Comparison of ENCODE assay signal across 15 cellular contexts in genomic region chrX:108268434-108269080, GRCh38.
DNase-seq lines count a peak whose midpoint lies in the region; ATAC-seq and TF ChIP-seq lines count a peak whose summit lies in the region.
"Had no signal": no experiment of that assay in that cellular context is flagged by ENCODE, and none has a peak within 500 bp of the region (broad histone marks: within the 10 kb centered on the region; RNA-seq: fewer than 3 reads in every experiment).

No MANE protein-coding gene starts in this region.

- no peaks in the 10 kb centered on the region for H3K9me3 Mint-ChIP-seq in MCF 10A (ENCODE audit: unreplicated experiment)

- no peak overlapping the region for H3K27ac ChIP-seq in breast epithelium
- no peak overlapping the region for H3K27ac ChIP-seq in adrenal gland
- H3K27ac ChIP-seq in foreskin keratinocyte = peak overlapping the region; percentile 77
- H3K27ac ChIP-seq in uterus = peak overlapping the region; percentile 66 to 74

- H3K27me3 Mint-ChIP-seq in MCF 10A (ENCODE audit: insufficient read depth, unreplicated experiment) = peaks cover 69% of the 10 kb centered on the region

- no TSS peak for BruUV-seq in MCF 10A (replicated peaks; lab: Mats Ljungman, UMichigan)

- DNase-seq in MCF 10A (ENCODE audit: unreplicated experiment) (peak; percentile 68), breast epithelium (ENCODE audit: low spot score in 2 of 2) (no peak), adrenal gland (peak in 5 of 7 donors; percentile 10 to 44 (median 20)), foreskin keratinocyte (peak in 1 of 2 donors; percentile 55), uterus (no peak), midbrain (lab: John Stamatoyannopoulos, UW) (no peak), GM20000 (ENCODE audit: low spot score) (no peak)
- no peak for DNase-seq in activated CD4-positive, alpha-beta T cell treated with anti-CD3 and anti-CD28 coated beads, Interleukin-2, amount 50 U/mL, for 1 hour
- DNase-seq: activated CD8-positive, alpha-beta T cell treated with anti-CD3 and anti-CD28 coated beads, Interleukin-2, amount 10 ng/mL, durations not matched to agents 7 days and 5 days; hippocampal formation; Karpas-422; left cardiac atrium; NCI-H146; NCI-H526; stimulated activated naive CD4-positive, alpha-beta T cell treated with Interleukin-2 at 50 U/mL for 16 hours had no signal

- no peaks in the 10 kb centered on the region for H3K4me1 ChIP-seq in breast epithelium
- no peaks in the 10 kb centered on the region for H3K4me1 ChIP-seq in adrenal gland (replicated peaks in 1 of 2)
- peaks cover 41% of the 10 kb centered on the region for H3K4me1 ChIP-seq in foreskin keratinocyte
- H3K4me1 ChIP-seq in uterus = no peaks in the 10 kb centered on the region

- no peak overlapping the region for H3K4me3 ChIP-seq in breast epithelium
- H3K4me3 ChIP-seq in adrenal gland = no peak overlapping the region
- H3K4me3 ChIP-seq in uterus = no peak overlapping the region

- no peaks in the 10 kb centered on the region for H3K9me3 ChIP-seq in breast epithelium
- no peaks in the 10 kb centered on the region for H3K9me3 ChIP-seq in adrenal gland (replicated peaks in 1 of 3)
- H3K9me3 ChIP-seq in uterus = no peaks in the 10 kb centered on the region

- intact Hi-C loops in MCF 10A (cut with micrococcal nuclease) = no loop called here
- intact Hi-C loops in breast epithelium (cut with DNase I; ENCODE audit: low total_unique reads) = no loop called here
- intact Hi-C loops in adrenal gland (cut with DNase I) = no loop called here
- intact Hi-C loops in uterus (cut with DNase I; ENCODE audit: low total_unique reads) = no loop called here

- POLR2A ChIA-PET in MCF 10A (lab: Yijun Ruan, JAX) = interaction anchor here (0.7 to 3.8 kb wide), 11 partner anchors 8 to 176 kb away, joined by 3 to 42 read pairs (median 4); partner anchors contain the start of genes COL4A5 and COL4A6

- H3K27me3 ChIP-seq in breast epithelium (peaks cover 0 to 50% of the 10 kb centered on the region in 2 donors), adrenal gland (no peaks in the 10 kb centered on the region), foreskin keratinocyte (no peaks in the 10 kb centered on the region), uterus (no peaks in the 10 kb centered on the region)

- TF ChIP-seq CTCF in MCF 10A (IDR thresholded peaks at IDR 0.05; ENCODE audit: unreplicated experiment) (no peak), breast epithelium (IDR thresholded peaks at IDR 0.05) (no peak), adrenal gland (IDR thresholded peaks at IDR 0.05) (no peak), foreskin keratinocyte (conservative IDR thresholded peaks at IDR 0.05) (no peak), uterus (IDR thresholded peaks at IDR 0.05) (no peak), GM20000 (IDR thresholded peaks at IDR 0.05; ENCODE audit: extremely low read depth, missing control alignments) (no peak)

- CTCF ChIA-PET in MCF 10A (lab: Yijun Ruan, JAX) = interaction anchor here (1.1 to 1.9 kb wide), 3 partner anchors 9 to 44 kb away, joined by 3 to 6 read pairs (median 5); no protein-coding TSS in a partner anchor

- peaks cover 44% of the 10 kb centered on the region for H3K4me1 Mint-ChIP-seq in MCF 10A (ENCODE audit: insufficient read depth, unreplicated experiment)

- no peak for TF ChIP-seq POLR2A in breast epithelium (IDR thresholded peaks at IDR 0.05)
- TF ChIP-seq POLR2A in adrenal gland (IDR thresholded peaks at IDR 0.05) = no peak
- TF ChIP-seq POLR2A in uterus (IDR thresholded peaks at IDR 0.05) = no peak

- WGBS in adrenal gland, 4 donors = 29 to 56% (median 32%) methylated on average over 4 of the region's 4 CpGs

- ATAC-seq in foreskin keratinocyte = peak; percentile 74
- ATAC-seq: activated CD8-positive, alpha-beta T cell treated with anti-CD3 and anti-CD28 coated beads, Interleukin-2, amount 10 ng/mL, durations not matched to agents 7 days and 5 days had no signal

- peaks cover 6% of the 10 kb centered on the region for H3K36me3 Mint-ChIP-seq in MCF 10A (ENCODE audit: insufficient read depth, unreplicated experiment)

- H3K4me3 Mint-ChIP-seq in MCF 10A (ENCODE audit: unreplicated experiment) = no peak overlapping the region
- H3K4me3 Mint-ChIP-seq: activated CD8-positive, alpha-beta T cell treated with anti-CD3 and anti-CD28 coated beads, Interleukin-2, amount 10 ng/mL, durations not matched to agents 7 days and 5 days had no signal

- H3K36me3 ChIP-seq in breast epithelium (no peaks in the 10 kb centered on the region), adrenal gland (replicated peaks in 1 of 2) (no peaks in the 10 kb centered on the region), uterus (no peaks in the 10 kb centered on the region)

- peak overlapping the region; percentile 93 for H3K27ac Mint-ChIP-seq in MCF 10A (ENCODE audit: low read depth, unreplicated experiment)
- H3K27ac Mint-ChIP-seq: activated CD8-positive, alpha-beta T cell treated with anti-CD3 and anti-CD28 coated beads, Interleukin-2, amount 10 ng/mL, durations not matched to agents 7 days and 5 days had no signal

Comparison
In these comparisons a context has a peak if more than half of its experiments do, and no peak if none do; other contexts are left out.
1. DNase-seq: peak in MCF 10A (single experiment) and adrenal gland (5 of 7); none in breast epithelium (0 of 2), uterus (0 of 2), midbrain (single experiment), activated CD4-positive, alpha-beta T cell treated with anti-CD3 and anti-CD28 coated beads, Interleukin-2, amount 50 U/mL, for 1 hour (single experiment) and GM20000 (single experiment).
2. H3K27ac ChIP-seq: peak in foreskin keratinocyte (single experiment) and uterus (2 of 2); none in breast epithelium (0 of 2) and adrenal gland (0 of 5).